8 cellular contexts compared by ENCODE assay signal in genomic region chr4:82890913-82891727, GRCh38. TPM values are rescaled to one million over a fixed set of nuclear protein-coding genes. Genes with fewer than 3 reads are reported as not detected.
DNase-seq lines count a peak whose midpoint lies in the region; ATAC-seq and TF ChIP-seq lines count a peak whose summit lies in the region.

A gene with protein sequence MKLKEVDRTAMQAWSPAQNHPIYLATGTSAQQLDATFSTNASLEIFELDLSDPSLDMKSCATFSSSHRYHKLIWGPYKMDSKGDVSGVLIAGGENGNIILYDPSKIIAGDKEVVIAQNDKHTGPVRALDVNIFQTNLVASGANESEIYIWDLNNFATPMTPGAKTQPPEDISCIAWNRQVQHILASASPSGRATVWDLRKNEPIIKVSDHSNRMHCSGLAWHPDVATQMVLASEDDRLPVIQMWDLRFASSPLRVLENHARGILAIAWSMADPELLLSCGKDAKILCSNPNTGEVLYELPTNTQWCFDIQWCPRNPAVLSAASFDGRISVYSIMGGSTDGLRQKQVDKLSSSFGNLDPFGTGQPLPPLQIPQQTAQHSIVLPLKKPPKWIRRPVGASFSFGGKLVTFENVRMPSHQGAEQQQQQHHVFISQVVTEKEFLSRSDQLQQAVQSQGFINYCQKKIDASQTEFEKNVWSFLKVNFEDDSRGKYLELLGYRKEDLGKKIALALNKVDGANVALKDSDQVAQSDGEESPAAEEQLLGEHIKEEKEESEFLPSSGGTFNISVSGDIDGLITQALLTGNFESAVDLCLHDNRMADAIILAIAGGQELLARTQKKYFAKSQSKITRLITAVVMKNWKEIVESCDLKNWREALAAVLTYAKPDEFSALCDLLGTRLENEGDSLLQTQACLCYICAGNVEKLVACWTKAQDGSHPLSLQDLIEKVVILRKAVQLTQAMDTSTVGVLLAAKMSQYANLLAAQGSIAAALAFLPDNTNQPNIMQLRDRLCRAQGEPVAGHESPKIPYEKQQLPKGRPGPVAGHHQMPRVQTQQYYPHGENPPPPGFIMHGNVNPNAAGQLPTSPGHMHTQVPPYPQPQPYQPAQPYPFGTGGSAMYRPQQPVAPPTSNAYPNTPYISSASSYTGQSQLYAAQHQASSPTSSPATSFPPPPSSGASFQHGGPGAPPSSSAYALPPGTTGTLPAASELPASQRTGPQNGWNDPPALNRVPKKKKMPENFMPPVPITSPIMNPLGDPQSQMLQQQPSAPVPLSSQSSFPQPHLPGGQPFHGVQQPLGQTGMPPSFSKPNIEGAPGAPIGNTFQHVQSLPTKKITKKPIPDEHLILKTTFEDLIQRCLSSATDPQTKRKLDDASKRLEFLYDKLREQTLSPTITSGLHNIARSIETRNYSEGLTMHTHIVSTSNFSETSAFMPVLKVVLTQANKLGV (minus strand): TSS chr4:82891153. CDS start chr4:82881936, 9,217 bp downstream.

- H3K27ac ChIP-seq in left lung: peak within 1 kb of the TSS; percentile 95 to 98

- no peaks in the 10 kb centered on the region for H3K9me3 Mint-ChIP-seq in dendritic cell treated with granulocyte-macrophage colony-stimulating factor and Interleukin-4, amounts not matched to agents 40 ng/mL and 50 ng/mL, for 4 days

- peak within 1 kb of the TSS; percentile 87 for H3K4me3 Mint-ChIP-seq in dendritic cell treated with granulocyte-macrophage colony-stimulating factor and Interleukin-4, amounts not matched to agents 40 ng/mL and 50 ng/mL, for 4 days

- H3K4me1 Mint-ChIP-seq in dendritic cell treated with granulocyte-macrophage colony-stimulating factor and Interleukin-4, amounts not matched to agents 40 ng/mL and 50 ng/mL, for 4 days (ENCODE audit: low read depth): peaks cover 19% of the 10 kb centered on the region

- peak; percentile 71 to 95 (median 91) for DNase-seq in C1 segment of cervical spinal cord (lab: John Stamatoyannopoulos, UW)
- peak; percentile 94 for DNase-seq in NCI-H748 (lab: John Stamatoyannopoulos, UW; ENCODE audit: unreplicated experiment)
- DNase-seq in activated CD4-positive, alpha-beta T cell treated with anti-CD3 and anti-CD28 coated beads, Interleukin-2, amount 50 U/mL, for 24 hours (ENCODE audit: low read depth in 1 of 2, low spot score in 1 of 2): peak; percentile 92 to 93
- peak; percentile 98 to 99 for DNase-seq in left lung
- DNase-seq in stimulated activated CD4-positive, alpha-beta T cell treated with anti-CD3 and anti-CD28 coated beads, Interleukin-2, amount 100 ng/mL, for 48 hours: peak; percentile 97

- peaks cover 0 to 29% of the 10 kb centered on the region in 2 donors for H3K36me3 ChIP-seq in left lung

- peak within 1 kb of the TSS; percentile 97 for H3K27ac Mint-ChIP-seq in dendritic cell treated with granulocyte-macrophage colony-stimulating factor and Interleukin-4, amounts not matched to agents 40 ng/mL and 50 ng/mL, for 4 days

- no peaks in the 10 kb centered on the region for H3K27me3 Mint-ChIP-seq in dendritic cell treated with granulocyte-macrophage colony-stimulating factor and Interleukin-4, amounts not matched to agents 40 ng/mL and 50 ng/mL, for 4 days

- no peaks in the 10 kb centered on the region for H3K9me3 ChIP-seq in left lung

- intact Hi-C loops in dendritic cell treated with granulocyte-macrophage colony-stimulating factor and Interleukin-4, amounts not matched to agents 40 ng/mL and 50 ng/mL, for 4 days (cut with micrococcal nuclease): loop anchor here (1.0 to 5.0 kb wide), 2 partner anchors 9 to 141 kb away; partner anchors contain the start of gene THAP9
- intact Hi-C loops in left lung (cut with DNase I): no loop called here

- H3K4me3 ChIP-seq in left lung: peak within 1 kb of the TSS; percentile 68 to 72

- H3K27me3 ChIP-seq in left lung: no peaks in the 10 kb centered on the region

- peaks cover 42% of the 10 kb centered on the region for H3K36me3 Mint-ChIP-seq in dendritic cell treated with granulocyte-macrophage colony-stimulating factor and Interleukin-4, amounts not matched to agents 40 ng/mL and 50 ng/mL, for 4 days (ENCODE audit: low read depth)

- H3K4me1 ChIP-seq in left lung: peaks cover 1 to 40% of the 10 kb centered on the region in 2 donors

- no peak for TF ChIP-seq CTCF in left lung (IDR thresholded peaks at IDR 0.05)

- ATAC-seq in GM19372 (IDR thresholded peaks at IDR 0.05; ENCODE audit: low read depth, unreplicated experiment) (peak; percentile 91), HG03558 (IDR thresholded peaks at IDR 0.05; ENCODE audit: extremely low read depth, unreplicated experiment) (peak; percentile 81), left lung (peak; percentile 98)

RNA-seq across cellular contexts. Expression of the gene that starts here (rescaled TPM):
- 100 to 1,000 TPM; 224 to 278 TPM for total RNA-seq in left lung

Comparison
In these comparisons a context has a peak if more than half of its experiments do, and no peak if none do; other contexts are left out.
1. Peak in every context shown above with its lines: DNase-seq, ATAC-seq, H3K4me3 ChIP-seq and H3K27ac ChIP-seq.